Comparison of ENCODE assay signal across 23 cellular contexts in the genomic region with DNA sequence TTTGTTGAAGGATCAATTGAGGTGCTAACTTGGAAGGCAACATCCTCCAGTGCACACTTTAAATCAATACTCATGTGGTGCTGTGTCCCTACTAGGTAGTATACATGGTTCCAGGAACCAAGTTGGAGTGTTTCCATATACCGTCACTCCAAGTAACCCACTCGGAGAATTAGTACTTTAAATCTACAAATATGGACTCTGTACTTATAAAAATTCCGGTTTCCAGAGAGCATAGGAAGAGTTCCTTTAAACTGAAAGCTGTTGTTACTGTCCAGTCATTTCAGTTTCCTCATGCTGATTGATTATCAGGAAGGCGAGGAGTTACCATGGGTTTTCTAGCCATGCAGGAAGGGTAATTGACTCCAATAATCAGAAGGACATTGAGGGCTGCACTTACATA. TPM values are rescaled to one million over a fixed set of nuclear protein-coding genes. Genes with fewer than 3 reads are reported as not detected.
DNase-seq lines count a peak whose midpoint lies in the region; ATAC-seq and TF ChIP-seq lines count a peak whose summit lies in the region.
"Had no signal": no experiment of that assay in that cellular context is flagged by ENCODE, and none has a peak within 500 bp of the region (broad histone marks: within the 10 kb centered on the region; RNA-seq: fewer than 3 reads in every experiment).

No MANE protein-coding gene starts in this region.

- 36% methylated on average over 4 of the region's 4 CpGs for WGBS in liver

- no peak for DNase-seq in caudate nucleus (lab: John Stamatoyannopoulos, UW)
- DNase-seq in naive thymus-derived CD8-positive, alpha-beta T cell, result no peak
- DNase-seq in stimulated activated CD4-positive, alpha-beta T cell treated with anti-CD3 and anti-CD28 coated beads, Interleukin-4, amount 100 ng/mL, for 4 hours, result no peak
- DNase-seq: 8988T; ACHN; AML-193; BE2C; Calu3; CD4-positive, alpha-beta T cell; DMS79 treated with DMSO at 0.1 percent for 48 hours; GF-D8; GOT3; HFFc6 had no signal

- no peak overlapping the region for H3K4me3 Mint-ChIP-seq in naive thymus-derived CD8-positive, alpha-beta T cell
- H3K4me3 Mint-ChIP-seq: CD14-positive monocyte; CD4-positive, alpha-beta T cell; HFFc6 had no signal

- H3K36me3 ChIP-seq in liver (ENCODE audit: control insufficient read depth in 4 of 4, insufficient read depth in 3 of 4, low read depth in 1 of 4, low read length in 3 of 4), result peaks cover 0 to 14% (median 5%) of the 10 kb centered on the region in 4 donors
- H3K36me3 ChIP-seq: BE2C; BLaER1 treated with 17β-estradiol and CSF1 and Interleukin-3, amounts not matched to agents 10 nM and 100 nM; HAP-1 had no signal

- TF ChIP-seq CTCF in liver (IDR thresholded peaks at IDR 0.05; ENCODE audit: low read depth, low read length, missing input control), result no peak

- H3K36me3 Mint-ChIP-seq in naive thymus-derived CD8-positive, alpha-beta T cell, result no peaks in the 10 kb centered on the region
- H3K36me3 Mint-ChIP-seq: CD14-positive monocyte had no signal

- H3K9ac ChIP-seq in liver (ENCODE audit: low read depth in 1 of 2, low read length in 2 of 2), result no peak overlapping the region
- H3K9ac ChIP-seq: BLaER1 treated with 17β-estradiol and CSF1 and Interleukin-3, amounts not matched to agents 10 nM and 100 nM had no signal

- H3K27me3 Mint-ChIP-seq in naive thymus-derived CD8-positive, alpha-beta T cell, result peaks cover 3 to 15% (median 10%) of the 10 kb centered on the region in 5 donors

- H3K4me1 ChIP-seq in liver (ENCODE audit: control insufficient read depth in 4 of 4, insufficient read depth in 4 of 4, low read length in 3 of 4), result peaks cover 4 to 63% (median 36%) of the 10 kb centered on the region in 4 donors
- H3K4me1 ChIP-seq: BE2C had no signal

- TF ChIP-seq RAD21 in liver (IDR thresholded peaks at IDR 0.05), result no peak

- no peaks in the 10 kb centered on the region for H3K27me3 ChIP-seq in layer of hippocampus (ENCODE audit: control insufficient read depth, insufficient read depth, low read length)
- H3K27me3 ChIP-seq in liver (ENCODE audit: control insufficient read depth in 4 of 4, insufficient read depth in 4 of 4, low read length in 3 of 4), result no peaks in the 10 kb centered on the region
- H3K27me3 ChIP-seq: BLaER1 treated with 17β-estradiol and CSF1 and Interleukin-3, amounts not matched to agents 10 nM and 100 nM had no signal

- H3K27ac Mint-ChIP-seq in naive thymus-derived CD8-positive, alpha-beta T cell, result no peak overlapping the region
- H3K27ac Mint-ChIP-seq: CD4-positive, alpha-beta T cell; HFFc6 had no signal

- H3K9me3 Mint-ChIP-seq in naive thymus-derived CD8-positive, alpha-beta T cell, result no peaks in the 10 kb centered on the region
- H3K9me3 Mint-ChIP-seq: CD4-positive, alpha-beta T cell; HFFc6 had no signal

- peak overlapping the region; percentile 87 for H3K27ac ChIP-seq in caudate nucleus (ENCODE audit: low read depth, low read length)
- peak overlapping the region; percentile 80 for H3K27ac ChIP-seq in layer of hippocampus (ENCODE audit: low read depth, low read length)
- H3K27ac ChIP-seq in liver (ENCODE audit: low read depth in 1 of 2, low read length in 2 of 2), result peak overlapping the region; percentile 91 to 97
- H3K27ac ChIP-seq in temporal lobe (ENCODE audit: low read depth, low read length), result peak overlapping the region; percentile 99
- H3K27ac ChIP-seq: BLaER1 treated with 17β-estradiol and CSF1 and Interleukin-3, amounts not matched to agents 10 nM and 100 nM had no signal

- ATAC-seq in naive thymus-derived CD8-positive, alpha-beta T cell, result no peak
- ATAC-seq in HG03442 (IDR thresholded peaks at IDR 0.05; ENCODE audit: unreplicated experiment), result no peak

- H3K4me3 ChIP-seq in liver (ENCODE audit: low read depth in 1 of 3, low read length in 3 of 3), result peak overlapping the region in 2 of 3 donors; percentile 14 to 19
- H3K4me3 ChIP-seq: A549; BLaER1 treated with 17β-estradiol and CSF1 and Interleukin-3, amounts not matched to agents 10 nM and 100 nM; HAP-1 had no signal

- H3K4me1 Mint-ChIP-seq in naive thymus-derived CD8-positive, alpha-beta T cell, result peaks cover 0 to 7% (median 0%) of the 10 kb centered on the region in 4 donors

- POLR2A ChIA-PET in naive thymus-derived CD8-positive, alpha-beta T cell (lab: Charles Lee), result no interaction called here

- H3K9me3 ChIP-seq in liver (ENCODE audit: control insufficient read depth in 4 of 4, low read length in 3 of 4), result no peaks in the 10 kb centered on the region
- H3K9me3 ChIP-seq: A549; BE2C; BLaER1 treated with 17β-estradiol and CSF1 and Interleukin-3, amounts not matched to agents 10 nM and 100 nM; HAP-1 had no signal

TF ChIP-seq in liver, 16 proteins besides CTCF, POLR2A, EP300 and RAD21:
- TF ChIP-seq EGR1 (IDR thresholded peaks at IDR 0.05; ENCODE audit: low read depth in 2 of 2) (no peak), MAX (IDR thresholded peaks at IDR 0.05) (peak; percentile 11), FOXA1 (IDR thresholded peaks at IDR 0.05) (no peak), HNF4A (conservative IDR thresholded peaks at IDR 0.05) (peak; percentile 61 to 62), JUND (IDR thresholded peaks at IDR 0.05) (no peak), RXRA (IDR thresholded peaks at IDR 0.05) (peak; percentile 20 to 47), SP1 (IDR thresholded peaks at IDR 0.05) (peak; percentile 37)
- TF ChIP-seq, protein P1, sequence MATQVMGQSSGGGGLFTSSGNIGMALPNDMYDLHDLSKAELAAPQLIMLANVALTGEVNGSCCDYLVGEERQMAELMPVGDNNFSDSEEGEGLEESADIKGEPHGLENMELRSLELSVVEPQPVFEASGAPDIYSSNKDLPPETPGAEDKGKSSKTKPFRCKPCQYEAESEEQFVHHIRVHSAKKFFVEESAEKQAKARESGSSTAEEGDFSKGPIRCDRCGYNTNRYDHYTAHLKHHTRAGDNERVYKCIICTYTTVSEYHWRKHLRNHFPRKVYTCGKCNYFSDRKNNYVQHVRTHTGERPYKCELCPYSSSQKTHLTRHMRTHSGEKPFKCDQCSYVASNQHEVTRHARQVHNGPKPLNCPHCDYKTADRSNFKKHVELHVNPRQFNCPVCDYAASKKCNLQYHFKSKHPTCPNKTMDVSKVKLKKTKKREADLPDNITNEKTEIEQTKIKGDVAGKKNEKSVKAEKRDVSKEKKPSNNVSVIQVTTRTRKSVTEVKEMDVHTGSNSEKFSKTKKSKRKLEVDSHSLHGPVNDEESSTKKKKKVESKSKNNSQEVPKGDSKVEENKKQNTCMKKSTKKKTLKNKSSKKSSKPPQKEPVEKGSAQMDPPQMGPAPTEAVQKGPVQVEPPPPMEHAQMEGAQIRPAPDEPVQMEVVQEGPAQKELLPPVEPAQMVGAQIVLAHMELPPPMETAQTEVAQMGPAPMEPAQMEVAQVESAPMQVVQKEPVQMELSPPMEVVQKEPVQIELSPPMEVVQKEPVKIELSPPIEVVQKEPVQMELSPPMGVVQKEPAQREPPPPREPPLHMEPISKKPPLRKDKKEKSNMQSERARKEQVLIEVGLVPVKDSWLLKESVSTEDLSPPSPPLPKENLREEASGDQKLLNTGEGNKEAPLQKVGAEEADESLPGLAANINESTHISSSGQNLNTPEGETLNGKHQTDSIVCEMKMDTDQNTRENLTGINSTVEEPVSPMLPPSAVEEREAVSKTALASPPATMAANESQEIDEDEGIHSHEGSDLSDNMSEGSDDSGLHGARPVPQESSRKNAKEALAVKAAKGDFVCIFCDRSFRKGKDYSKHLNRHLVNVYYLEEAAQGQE (IDR thresholded peaks at IDR 0.05), result no peak
- TF ChIP-seq, protein P2, sequence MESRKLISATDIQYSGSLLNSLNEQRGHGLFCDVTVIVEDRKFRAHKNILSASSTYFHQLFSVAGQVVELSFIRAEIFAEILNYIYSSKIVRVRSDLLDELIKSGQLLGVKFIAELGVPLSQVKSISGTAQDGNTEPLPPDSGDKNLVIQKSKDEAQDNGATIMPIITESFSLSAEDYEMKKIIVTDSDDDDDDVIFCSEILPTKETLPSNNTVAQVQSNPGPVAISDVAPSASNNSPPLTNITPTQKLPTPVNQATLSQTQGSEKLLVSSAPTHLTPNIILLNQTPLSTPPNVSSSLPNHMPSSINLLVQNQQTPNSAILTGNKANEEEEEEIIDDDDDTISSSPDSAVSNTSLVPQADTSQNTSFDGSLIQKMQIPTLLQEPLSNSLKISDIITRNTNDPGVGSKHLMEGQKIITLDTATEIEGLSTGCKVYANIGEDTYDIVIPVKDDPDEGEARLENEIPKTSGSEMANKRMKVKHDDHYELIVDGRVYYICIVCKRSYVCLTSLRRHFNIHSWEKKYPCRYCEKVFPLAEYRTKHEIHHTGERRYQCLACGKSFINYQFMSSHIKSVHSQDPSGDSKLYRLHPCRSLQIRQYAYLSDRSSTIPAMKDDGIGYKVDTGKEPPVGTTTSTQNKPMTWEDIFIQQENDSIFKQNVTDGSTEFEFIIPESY (IDR thresholded peaks at IDR 0.05), result peak; percentile 34
TF ChIP-seq in liver: peak in this region for 5.

RNA-seq across cellular contexts. Expression of gene CPB2, which starts 7.2 kb away (rescaled TPM):
- total RNA-seq in liver (100 to 1,000 TPM; 175 to 997 TPM), temporal lobe (not detected)
- 100 to 1,000 TPM; 487 to 522 TPM for polyA plus RNA-seq in liver
- total RNA-seq in naive thymus-derived CD8-positive, alpha-beta T cell, result not detected
- polyA plus RNA-seq in naive thymus-derived CD8-positive, alpha-beta T cell, result under 1 TPM in 1 of 3 donors, not detected in 2; 0.12 TPM
- total RNA-seq: Calu3; CD4-positive, alpha-beta T cell; Daoy; G401; HFFc6 had no signal

RNA-seq across cellular contexts. Expression of gene ZC3H13, which starts 45.1 kb away (rescaled TPM):
- total RNA-seq in liver (10 to 100 TPM; 11.1 to 62.1 TPM), temporal lobe (36.9 TPM)
- polyA plus RNA-seq in liver, result 10 to 100 TPM; 10.0 to 46.7 TPM
- 10 to 100 TPM; 56.2 to 70.8 TPM for total RNA-seq in naive thymus-derived CD8-positive, alpha-beta T cell
- polyA plus RNA-seq in naive thymus-derived CD8-positive, alpha-beta T cell, result 10 to 100 TPM; 21.2 to 48.4 (median 35.9) TPM

Comparison
In these comparisons a context has a peak if more than half of its experiments do, and no peak if none do; other contexts are left out.
1. RNA of gene CPB2, which starts 7.2 kb away (total RNA-seq): 175 to 997 TPM in liver; not detected in temporal lobe (single experiment) and not detected in naive thymus-derived CD8-positive, alpha-beta T cell; every median in the first group is over 100 times any median in the second.
2. Peak in every context shown above with its lines, with median percentiles within 50 percentile points of each other: H3K27ac ChIP-seq.